ENCODE assay signal across 26 cellular contexts in the genomic region with DNA sequence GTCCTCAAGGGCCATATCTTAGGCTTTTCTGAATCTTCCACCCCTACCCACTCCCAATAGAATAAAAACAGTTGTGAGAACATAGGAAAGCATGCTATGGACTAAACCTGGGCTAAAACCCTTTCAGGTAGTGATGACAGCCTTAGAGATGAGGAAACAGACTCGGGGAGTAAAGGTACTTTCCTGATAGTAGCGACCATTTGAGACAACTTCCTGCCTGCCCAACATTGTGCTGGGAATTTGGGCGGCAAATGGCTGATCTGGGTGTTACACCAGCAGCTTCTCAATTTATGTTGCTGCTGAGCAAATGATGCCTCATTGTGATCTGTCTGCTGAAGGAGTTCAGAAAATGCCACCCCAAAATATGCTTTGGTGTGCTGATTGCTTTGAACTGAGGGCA.
DNase-seq lines count a peak whose midpoint lies in the region; ATAC-seq, FAIRE-seq and TF ChIP-seq lines count a peak whose summit lies in the region.
"Had no signal": no experiment of that assay in that cellular context is flagged by ENCODE, and none has a peak within 500 bp of the region (broad histone marks: within the 10 kb centered on the region; RNA-seq: fewer than 3 reads in every experiment).

No MANE protein-coding gene starts in this region.

- TF ChIP-seq POLR2A in heart left ventricle (IDR thresholded peaks at IDR 0.05) = no peak
- no peak for TF ChIP-seq POLR2A in GM12878 (IDR thresholded peaks at IDR 0.05; ENCODE audit: low read depth, low read length)

- intact Hi-C loops in heart left ventricle (cut with DNase I) = no loop called here
- intact Hi-C loops in GM12878 (cut with micrococcal nuclease; ENCODE audit: unreplicated experiment) = no loop called here
- intact Hi-C loops in CD8-positive, alpha-beta T cell (cut with DNase I, micrococcal nuclease) = no loop called here

- peak; percentile 2 for DNase-seq in right atrium auricular region (ENCODE audit: low spot score)
- DNase-seq in heart left ventricle = no peak
- no peak for DNase-seq in GM12878 (ENCODE audit: low read depth, low spot score)
- peak; percentile 7 for DNase-seq in stimulated activated CD8-positive, alpha-beta memory T cell treated with anti-CD3 and anti-CD28 coated beads, Interleukin-4, amount 100 ng/mL, for 48 hours
- DNase-seq in CD8-positive, alpha-beta T cell = no peak
- no peak for DNase-seq in ecto neural progenitor cell (ENCODE audit: low spot score)
- DNase-seq: AML-193; CD4-positive, alpha-beta T cell; CD8-positive, alpha-beta memory T cell; COR-L47; DMS 273 treated with DMSO at 0.1 percent for 48 hours; DMS153; DMS53; DMS79; DND-41; EL; GDM1 had no signal

- in situ Hi-C loops in GM12878 (cut with MboI) = no loop called here

- no peak overlapping the region for H3K27ac ChIP-seq in right atrium auricular region
- H3K27ac ChIP-seq in heart left ventricle = no peak overlapping the region
- H3K27ac ChIP-seq in OCI-LY3 (ENCODE audit: low read length) = peak overlapping the region; percentile 87
- no peak overlapping the region for H3K27ac ChIP-seq in GM12878 (ENCODE audit: control insufficient read depth, insufficient read depth)
- no peak overlapping the region for H3K27ac ChIP-seq in CD8-positive, alpha-beta T cell (ENCODE audit: low read depth, low read length)
- H3K27ac ChIP-seq: 22Rv1; A549; BLaER1 treated with 17β-estradiol and CSF1 and Interleukin-3, amounts not matched to agents 10 nM and 100 nM; C4-2B had no signal

- POLR2A ChIA-PET in GM12878 (lab: Charles Lee) = no interaction called here
- POLR2A ChIA-PET in CD8-positive, alpha-beta T cell (lab: Charles Lee) = no interaction called here

- H3K4me3 Mint-ChIP-seq in CD8-positive, alpha-beta T cell = no peak overlapping the region
- H3K4me3 Mint-ChIP-seq: B cell; CD4-positive, alpha-beta T cell; CD8-positive, alpha-beta memory T cell had no signal

- no peaks in the 10 kb centered on the region for H3K27me3 Mint-ChIP-seq in CD8-positive, alpha-beta T cell (ENCODE audit: low read depth)
- H3K27me3 Mint-ChIP-seq: CD4-positive, alpha-beta T cell had no signal

- H3K36me3 Mint-ChIP-seq in CD8-positive, alpha-beta T cell = no peaks in the 10 kb centered on the region
- H3K36me3 Mint-ChIP-seq: CD8-positive, alpha-beta memory T cell had no signal

- peak overlapping the region; percentile 26; the same call in 1 of the 2 replicates for H3K9ac ChIP-seq in OCI-LY3 (ENCODE audit: low read length)
- H3K9ac ChIP-seq in GM12878 (ENCODE audit: control insufficient read depth, insufficient read depth, low read length) = no peak overlapping the region
- H3K9ac ChIP-seq: BLaER1 treated with 17β-estradiol and CSF1 and Interleukin-3, amounts not matched to agents 10 nM and 100 nM had no signal

- no peak overlapping the region for H3K27ac Mint-ChIP-seq in CD8-positive, alpha-beta T cell
- H3K27ac Mint-ChIP-seq: B cell; CD4-positive, alpha-beta T cell had no signal

- no peak for TF ChIP-seq EP300 in GM12878 (IDR thresholded peaks at IDR 0.05; ENCODE audit: borderline replicate concordance in 1 of 2, control insufficient read depth in 1 of 2, low read depth in 2 of 2, low read length in 2 of 2)

- H4K20me1 ChIP-seq in OCI-LY3 (ENCODE audit: insufficient read depth, low read length) (no peaks in the 10 kb centered on the region), GM12878 (ENCODE audit: control insufficient read depth, insufficient read depth) (no peaks in the 10 kb centered on the region)
- H4K20me1 ChIP-seq: BLaER1 treated with 17β-estradiol and CSF1 and Interleukin-3, amounts not matched to agents 10 nM and 100 nM had no signal

- no TSS peak for BruUV-seq in GM12878 (replicated peaks; lab: Mats Ljungman, UMichigan)

- H3K4me1 Mint-ChIP-seq in CD8-positive, alpha-beta T cell (ENCODE audit: low read depth) = no peaks in the 10 kb centered on the region
- H3K4me1 Mint-ChIP-seq: CD8-positive, alpha-beta memory T cell had no signal

- H3K27me3 ChIP-seq in right atrium auricular region = no peaks in the 10 kb centered on the region
- H3K27me3 ChIP-seq in heart left ventricle = no peaks in the 10 kb centered on the region
- H3K27me3 ChIP-seq in OCI-LY3 (ENCODE audit: low read depth, low read length) = no peaks in the 10 kb centered on the region
- no peaks in the 10 kb centered on the region for H3K27me3 ChIP-seq in GM12878 (replicated peaks in 1 of 2; ENCODE audit: control insufficient read depth in 2 of 2, insufficient read depth in 2 of 2, low read length in 1 of 2)
- H3K27me3 ChIP-seq in CD8-positive, alpha-beta T cell (ENCODE audit: insufficient read depth, low read length) = no peaks in the 10 kb centered on the region
- H3K27me3 ChIP-seq: BLaER1 treated with 17β-estradiol and CSF1 and Interleukin-3, amounts not matched to agents 10 nM and 100 nM had no signal

- RAD21 ChIA-PET in GM12878 (lab: Charles Lee; ENCODE audit: unreplicated experiment) = interaction anchor here (3.0 kb wide), 1 partner anchor 25 kb away, joined by 12 read pairs; no protein-coding TSS in a partner anchor

- 67 to 86% (median 72%) methylated on average over 3 of the region's 3 CpGs for WGBS in heart left ventricle, 4 donors
- WGBS in GM12878 (ENCODE audit: insufficient coverage, insufficient replicate concordance, low lambda C conversion rate, missing lambda C conversion rate) = 32% methylated on average over 3 of the region's 3 CpGs

- H3K9me3 Mint-ChIP-seq in CD8-positive, alpha-beta T cell = no peaks in the 10 kb centered on the region
- H3K9me3 Mint-ChIP-seq: CD4-positive, alpha-beta T cell; CD8-positive, alpha-beta memory T cell had no signal

- no peaks in the 10 kb centered on the region for H3K36me3 ChIP-seq in right atrium auricular region
- H3K36me3 ChIP-seq in heart left ventricle = no peaks in the 10 kb centered on the region
- H3K36me3 ChIP-seq in OCI-LY3 (replicated peaks; ENCODE audit: low read depth, low read length) = no peaks in the 10 kb centered on the region
- no peaks in the 10 kb centered on the region for H3K36me3 ChIP-seq in GM12878 (ENCODE audit: control insufficient read depth in 2 of 2, insufficient read depth in 2 of 2, low read length in 1 of 2)
- no peaks in the 10 kb centered on the region for H3K36me3 ChIP-seq in CD8-positive, alpha-beta T cell (ENCODE audit: insufficient read depth, low read length)
- H3K36me3 ChIP-seq: BLaER1 treated with 17β-estradiol and CSF1 and Interleukin-3, amounts not matched to agents 10 nM and 100 nM had no signal

- ATAC-seq in heart left ventricle (no peak), GM12878 (no peak), GM21619 (IDR thresholded peaks at IDR 0.05; ENCODE audit: unreplicated experiment) (no peak)
- ATAC-seq in CD8-positive, alpha-beta T cell = no peak
- ATAC-seq: A549 had no signal

- H3K4me3 ChIP-seq in right atrium auricular region (no peak overlapping the region), heart left ventricle (no peak overlapping the region), OCI-LY3 (ENCODE audit: low read length) (no peak overlapping the region; the same call in 1 of the 2 replicates), GM12878 (no peak overlapping the region; the same call in 1 of the 2 replicates)
- H3K4me3 ChIP-seq in CD8-positive, alpha-beta T cell (ENCODE audit: low read depth, low read length) = no peak overlapping the region
- H3K4me3 ChIP-seq: A549; BLaER1 treated with 17β-estradiol and CSF1 and Interleukin-3, amounts not matched to agents 10 nM and 100 nM had no signal

- SMC1A ChIA-PET in GM12878 (lab: Charles Lee; ENCODE audit: uncharacterized antibody, unreplicated experiment) = interaction anchor here (1.2 kb wide), 1 partner anchor 25 kb away, joined by 3 read pairs; no protein-coding TSS in a partner anchor

- H3K4me1 ChIP-seq in right atrium auricular region = no peaks in the 10 kb centered on the region
- H3K4me1 ChIP-seq in heart left ventricle = no peaks in the 10 kb centered on the region
- H3K4me1 ChIP-seq in OCI-LY3 (ENCODE audit: low read length) = peaks cover 62% of the 10 kb centered on the region
- peaks cover 30% of the 10 kb centered on the region for H3K4me1 ChIP-seq in GM12878 (ENCODE audit: control insufficient read depth, insufficient read depth, low read length)
- no peaks in the 10 kb centered on the region for H3K4me1 ChIP-seq in CD8-positive, alpha-beta T cell (ENCODE audit: insufficient read depth, low read length)
- H3K4me1 ChIP-seq: A549 had no signal

- H3K9me3 ChIP-seq in right atrium auricular region (no peaks in the 10 kb centered on the region), heart left ventricle (no peaks in the 10 kb centered on the region), OCI-LY3 (ENCODE audit: insufficient read depth, low read length) (no peaks in the 10 kb centered on the region), GM12878 (replicated peaks; ENCODE audit: control insufficient read depth, insufficient read depth, low read length) (no peaks in the 10 kb centered on the region; the same call in 2 of the 3 replicates)
- no peaks in the 10 kb centered on the region for H3K9me3 ChIP-seq in CD8-positive, alpha-beta T cell (ENCODE audit: low read length)
- H3K9me3 ChIP-seq: A549; BLaER1 treated with 17β-estradiol and CSF1 and Interleukin-3, amounts not matched to agents 10 nM and 100 nM had no signal

- FAIRE-seq in GM12878 (lab: Jason Lieb, UNC) = no peak
- FAIRE-seq: A549, GM12892, GM18507 had no signal

- TF ChIP-seq CTCF in right atrium auricular region (IDR thresholded peaks at IDR 0.05) (no peak), heart left ventricle (IDR thresholded peaks at IDR 0.05) (no peak), OCI-LY3 (IDR thresholded peaks at IDR 0.05; ENCODE audit: low read depth, low read length) (no peak), GM12878 (IDR thresholded peaks at IDR 0.05 in 2 of 3, conservative IDR thresholded peaks at IDR 0.05 in 1 of 3; ENCODE audit: control insufficient read depth in 2 of 3, extremely low read depth in 1 of 3, insufficient read depth in 1 of 3, low read depth in 3 of 3, low read length in 3 of 3) (no peak)
- TF ChIP-seq CTCF in CD8-positive, alpha-beta T cell (IDR thresholded peaks at IDR 0.05) = no peak

- H2AFZ ChIP-seq in OCI-LY3 (ENCODE audit: low read depth, low read length) (peak overlapping the region; percentile 48; the same call in 1 of the 2 replicates), GM12878 (ENCODE audit: control insufficient read depth, low read depth, low read length) (peak overlapping the region; percentile 52)

- no peak for TF ChIP-seq RAD21 in GM12878 (IDR thresholded peaks at IDR 0.05; ENCODE audit: insufficient read depth, low read depth, low read length)

- H3K79me2 ChIP-seq in OCI-LY3 (ENCODE audit: low read length) (no peaks in the 10 kb centered on the region), GM12878 (ENCODE audit: control insufficient read depth, insufficient read depth, low read length) (no peaks in the 10 kb centered on the region)

- peak overlapping the region; percentile 38; the same call in 1 of the 2 replicates for H3K4me2 ChIP-seq in OCI-LY3 (ENCODE audit: low read length)
- no peak overlapping the region for H3K4me2 ChIP-seq in GM12878 (ENCODE audit: control insufficient read depth, insufficient read depth)
- H3K4me2 ChIP-seq: A549; BLaER1 treated with 17β-estradiol and CSF1 and Interleukin-3, amounts not matched to agents 10 nM and 100 nM had no signal

- CTCF ChIA-PET in GM12878 (lab: Yijun Ruan, JAX) = interaction anchor here (0.8 to 1.5 kb wide), 2 partner anchors 17 to 18 kb away, joined by 5 read pairs; no protein-coding TSS in a partner anchor
- CTCF ChIA-PET in CD8-positive, alpha-beta T cell (lab: Charles Lee) = interaction anchor here (1.2 kb wide), 1 partner anchor 17 kb away, joined by 3 read pairs; no protein-coding TSS in a partner anchor

Comparison
In these comparisons a context has a peak if more than half of its experiments do, and no peak if none do; other contexts are left out.
1. DNase-seq: peak in right atrium auricular region (single experiment) and stimulated activated CD8-positive, alpha-beta memory T cell treated with anti-CD3 and anti-CD28 coated beads, Interleukin-4, amount 100 ng/mL, for 48 hours (single experiment); none in heart left ventricle (0 of 5), GM12878 (single experiment), CD8-positive, alpha-beta T cell (0 of 7) and ecto neural progenitor cell (single experiment).